ENCODE assay signal across 17 cellular contexts in the genomic region with DNA sequence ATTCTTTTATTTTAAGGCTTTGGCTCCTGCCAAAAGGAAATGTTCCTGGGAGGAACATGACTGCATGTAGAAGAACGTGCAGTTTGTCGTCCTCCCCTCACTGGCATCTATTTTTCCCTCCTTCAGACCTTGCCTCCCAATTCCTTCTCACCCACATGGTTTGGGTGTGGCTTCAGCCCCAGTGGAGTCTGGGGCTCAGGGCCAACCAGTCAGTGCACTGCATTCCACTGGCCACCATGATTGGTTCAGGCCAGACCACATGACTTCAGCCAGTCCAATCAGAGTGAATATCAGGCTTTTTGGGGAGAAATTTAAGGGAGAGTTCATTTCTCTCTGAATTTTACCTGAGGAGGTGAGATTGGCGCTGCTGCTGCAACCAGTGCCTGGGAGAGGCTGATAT.
DNase-seq lines count a peak whose midpoint lies in the region; ATAC-seq, FAIRE-seq and TF ChIP-seq lines count a peak whose summit lies in the region.
"Had no signal": no experiment of that assay in that cellular context is flagged by ENCODE, and none has a peak within 500 bp of the region (broad histone marks: within the 10 kb centered on the region; RNA-seq: fewer than 3 reads in every experiment).

No MANE protein-coding gene starts in this region.

- H4K91ac ChIP-seq in H1 (replicated peaks; ENCODE audit: insufficient read length, low read length) = peak overlapping the region; percentile 31

- H3K27me3 ChIP-seq in HCT116 (ENCODE audit: insufficient read depth, low read length) = no peaks in the 10 kb centered on the region
- no peaks in the 10 kb centered on the region for H3K27me3 ChIP-seq in H1 (replicated peaks in 1 of 4; ENCODE audit: control insufficient read depth in 3 of 4, extremely low read depth in 1 of 4, insufficient read depth in 3 of 4, low read length in 3 of 4)
- no peaks in the 10 kb centered on the region for H3K27me3 ChIP-seq in neural progenitor cell
- H3K27me3 ChIP-seq in vagina = no peaks in the 10 kb centered on the region

- H3K79me2 ChIP-seq in HCT116 (ENCODE audit: insufficient read depth, low read length) (no peaks in the 10 kb centered on the region), H1 (ENCODE audit: control insufficient read depth in 1 of 2, insufficient read depth in 2 of 2, low read length in 2 of 2) (no peaks in the 10 kb centered on the region), neural progenitor cell (ENCODE audit: low read depth) (no peaks in the 10 kb centered on the region)

- H3K27me3 Mint-ChIP-seq in neural progenitor cell (ENCODE audit: insufficient read depth, low read depth) = peaks cover 8% of the 10 kb centered on the region
- H3K27me3 Mint-ChIP-seq: CD8-positive, alpha-beta memory T cell had no signal

- no peak overlapping the region for H3K4me3 ChIP-seq in HCT116 (replicated peaks in 1 of 2; ENCODE audit: low read depth in 1 of 2, low read length in 2 of 2)
- H3K4me3 ChIP-seq in H1 (ENCODE audit: extremely low read depth in 1 of 4, insufficient read depth in 2 of 4, low read depth in 3 of 4, low read length in 4 of 4) = no peak overlapping the region
- no peak overlapping the region for H3K4me3 ChIP-seq in neural progenitor cell
- no peak overlapping the region for H3K4me3 ChIP-seq in vagina

- H3K36me3 ChIP-seq in HCT116 (ENCODE audit: control insufficient read depth in 1 of 2, insufficient read depth in 2 of 2, low read length in 2 of 2) = no peaks in the 10 kb centered on the region
- no peaks in the 10 kb centered on the region for H3K36me3 ChIP-seq in H1 (ENCODE audit: control insufficient read depth in 2 of 4, insufficient read depth in 4 of 4, low read length in 3 of 4)
- H3K36me3 ChIP-seq in neural progenitor cell = no peaks in the 10 kb centered on the region
- H3K36me3 ChIP-seq in vagina = no peaks in the 10 kb centered on the region

- H3F3A ChIP-seq in neural progenitor cell (ENCODE audit: low read depth) = peaks cover 53% of the 10 kb centered on the region

- H3K9me3 ChIP-seq in HCT116 (ENCODE audit: control insufficient read depth in 1 of 2, insufficient read depth in 1 of 2, low read depth in 1 of 2, low read length in 2 of 2) (no peaks in the 10 kb centered on the region), H1 (ENCODE audit: insufficient read depth in 2 of 2, low read depth in 1 of 2, low read length in 1 of 2) (no peaks in the 10 kb centered on the region), neural progenitor cell (ENCODE audit: low read depth) (no peaks in the 10 kb centered on the region), vagina (no peaks in the 10 kb centered on the region)
- H3K9me3 ChIP-seq: Caco-2 had no signal

- FAIRE-seq in H1 (lab: Jason Lieb, UNC) = no peak
- FAIRE-seq: GM12892 had no signal

- H3K56ac ChIP-seq in H1 (replicated peaks; ENCODE audit: insufficient read length, low read depth, low read length) = no peak overlapping the region

- peak overlapping the region; percentile 63; the same call in 1 of the 2 replicates for H3K18ac ChIP-seq in H1 (ENCODE audit: extremely low read depth, low read length)

- no peaks in the 10 kb centered on the region for H3K9me3 Mint-ChIP-seq in neural progenitor cell
- H3K9me3 Mint-ChIP-seq: CD8-positive, alpha-beta memory T cell had no signal

- H2BK5ac ChIP-seq in H1 (ENCODE audit: low read depth, low read length) = peak overlapping the region; percentile 18; the same call in 1 of the 2 replicates

- peak overlapping the region; percentile 3 for H3K4ac ChIP-seq in H1 (replicated peaks; ENCODE audit: insufficient read length, low read depth, low read length)

- H2BK120ac ChIP-seq in H1 (replicated peaks; ENCODE audit: low read depth, low read length) = peak overlapping the region; percentile 14

- H3K9ac ChIP-seq in HCT116 (ENCODE audit: low read length) = no peak overlapping the region
- H3K9ac ChIP-seq in H1 (replicated peaks in 1 of 4; ENCODE audit: extremely low read depth in 1 of 4, low read depth in 3 of 4, low read length in 3 of 4) = no peak overlapping the region
- H3K9ac ChIP-seq in neural progenitor cell = no peak overlapping the region

- H3K4me3 Mint-ChIP-seq in neural progenitor cell = no peak overlapping the region
- H3K4me3 Mint-ChIP-seq: CD14-positive monocyte; CD8-positive, alpha-beta memory T cell had no signal

- H2AFZ ChIP-seq in HCT116 (ENCODE audit: low read depth, low read length, poor library complexity, severe bottlenecking) (no peak overlapping the region), H1 (ENCODE audit: low read length) (no peak overlapping the region), neural progenitor cell (replicated peaks) (no peak overlapping the region)

- BruUV-seq in HCT116 (replicated peaks; lab: Mats Ljungman, UMichigan) = no TSS peak

- no peak for TF ChIP-seq CTCF in HCT116 (IDR thresholded peaks at IDR 0.05 in 2 of 3, conservative IDR thresholded peaks at IDR 0.05 in 1 of 3; ENCODE audit: borderline replicate concordance in 1 of 3, insufficient read depth in 1 of 3, low read depth in 2 of 3, low read length in 2 of 3)
- TF ChIP-seq CTCF in H1 (IDR thresholded peaks at IDR 0.05; ENCODE audit: control extremely low read depth in 1 of 3, insufficient read depth in 1 of 3, low read depth in 1 of 3, low read length in 3 of 3) = no peak
- no peak for TF ChIP-seq CTCF in neural progenitor cell (IDR thresholded peaks at IDR 0.05)
- TF ChIP-seq CTCF in vagina (IDR thresholded peaks at IDR 0.05) = no peak

- H3K79me1 ChIP-seq in H1 (ENCODE audit: low read depth, low read length) = no peaks in the 10 kb centered on the region

- H2BK15ac ChIP-seq in H1 (ENCODE audit: low read length) = no peak overlapping the region

- no peak overlapping the region for H3K14ac ChIP-seq in H1 (ENCODE audit: insufficient read length)

- peak; percentile 54 for ATAC-seq in HCT116

- intact Hi-C loops in HCT116 (cut with micrococcal nuclease) = no loop called here
- intact Hi-C loops in vagina (cut with DNase I) = loop anchor here (5.0 kb wide), 1 partner anchor 1007 kb away; no protein-coding TSS in a partner anchor

- H2BK20ac ChIP-seq in H1 (ENCODE audit: low read length) = peak overlapping the region; percentile 76

- no peaks in the 10 kb centered on the region for H3K23me2 ChIP-seq in H1 (ENCODE audit: low read depth, low read length)

- 0 out of 2 replicates have a peak overlapping the region, but pooled peaks have one; percentile 51 for H2BK12ac ChIP-seq in H1 (ENCODE audit: low read depth, low read length)

- H3K27ac ChIP-seq in HCT116 (ENCODE audit: low read depth, low read length) (no peak overlapping the region), H1 (ENCODE audit: low read depth, low read length) (no peak overlapping the region), neural progenitor cell (no peak overlapping the region), vagina (no peak overlapping the region)

- H3K23ac ChIP-seq in H1 (ENCODE audit: insufficient read length) = no peak overlapping the region

- H4K20me1 ChIP-seq in HCT116 (ENCODE audit: insufficient read depth) (no peaks in the 10 kb centered on the region), H1 (replicated peaks in 1 of 2; ENCODE audit: control insufficient read depth in 1 of 2, insufficient read depth in 2 of 2, low read length in 2 of 2) (no peaks in the 10 kb centered on the region), neural progenitor cell (ENCODE audit: low read depth) (no peaks in the 10 kb centered on the region)

- H3K4me2 ChIP-seq in HCT116 (ENCODE audit: low read length) (no peak overlapping the region), H1 (ENCODE audit: insufficient read depth in 1 of 2, low read depth in 2 of 2, low read length in 2 of 2) (no peak overlapping the region), neural progenitor cell (no peak overlapping the region)

- CTCF ChIA-PET in HCT116 (lab: Charles Lee) (no interaction called here), H1 (lab: Charles Lee; ENCODE audit: partially characterized antibody) (no interaction called here)

- peaks cover 11% of the 10 kb centered on the region for H3K36me3 Mint-ChIP-seq in neural progenitor cell
- H3K36me3 Mint-ChIP-seq: CD14-positive monocyte had no signal

- H3K4me1 ChIP-seq in HCT116 (ENCODE audit: control insufficient read depth in 1 of 2, insufficient read depth in 2 of 2, low read length in 2 of 2) (no peaks in the 10 kb centered on the region), H1 (replicated peaks in 1 of 4; ENCODE audit: control insufficient read depth in 3 of 4, insufficient read depth in 4 of 4, low read length in 3 of 4) (peaks cover 0 to 30% (median 27%) of the 10 kb centered on the region in 4 experiments; a peak in 6 of 7 replicates), neural progenitor cell (peaks cover 58% of the 10 kb centered on the region), vagina (no peaks in the 10 kb centered on the region)
- H3K4me1 ChIP-seq: Caco-2 had no signal

- WGBS in H1 (ENCODE audit: extremely low coverage in 1 of 2, insufficient coverage in 1 of 2, insufficient read length in 1 of 2, insufficient replicate concordance in 2 of 2, low coverage in 1 of 2, low lambda C conversion rate in 2 of 2, missing lambda C conversion rate in 1 of 2), 2 experiments = 94% methylated on average over 3 of the region's 3 CpGs; no CpG with 5 or more reads in 1 of the 2 experiments

- peak overlapping the region; percentile 38 for H3K27ac Mint-ChIP-seq in neural progenitor cell
- H3K27ac Mint-ChIP-seq: CD14-positive monocyte; CD8-positive, alpha-beta memory T cell had no signal

- H4K8ac ChIP-seq in H1 (ENCODE audit: extremely low read depth, insufficient read depth, low read length) = no peak overlapping the region; the same call in 1 of the 2 replicates

- H3K4me1 Mint-ChIP-seq in neural progenitor cell = peaks cover 67% of the 10 kb centered on the region
- H3K4me1 Mint-ChIP-seq: CD14-positive monocyte; CD8-positive, alpha-beta memory T cell had no signal

- TF ChIP-seq RAD21 in HCT116 (IDR thresholded peaks at IDR 0.05; ENCODE audit: low read depth) (no peak), H1 (IDR thresholded peaks at IDR 0.05 in 1 of 2, conservative IDR thresholded peaks at IDR 0.05 in 1 of 2; ENCODE audit: low read depth in 2 of 2, low read length in 2 of 2) (no peak)

- no peak for DNase-seq in HCT116 (ENCODE audit: low read depth, low spot score)
- peak; percentile 45 for DNase-seq in NAMALWA (ENCODE audit: low spot score)
- DNase-seq in H1 (ENCODE audit: low read depth in 1 of 2, low spot score in 2 of 2) = no peak
- DNase-seq in neural progenitor cell (ENCODE audit: low spot score) = no peak
- no peak for DNase-seq in HuH-7 (ENCODE audit: low spot score)
- no peak for DNase-seq in vagina (ENCODE audit: extremely low spot score in 2 of 2)
- no peak for DNase-seq in NCI-H345 (lab: John Stamatoyannopoulos, UW)
- no peak for DNase-seq in NCI-H1105 (lab: John Stamatoyannopoulos, UW)
- DNase-seq: Caco-2; CD8-positive, alpha-beta memory T cell; DND-41; GDM1; GOT3; HCEC 1CT; KBM-7 had no signal

- POLR2A ChIA-PET in HCT116 (lab: Charles Lee) (no interaction called here), H1 (lab: Charles Lee; ENCODE audit: partially characterized antibody) (no interaction called here)

- RAD21 ChIA-PET in HCT116 (lab: Charles Lee; ENCODE audit: low non-redundant PET in 1 of 2, low total read pairs in 2 of 2, uncharacterized antibody in 2 of 2, unreplicated experiment in 2 of 2) = no interaction called here

- no peak overlapping the region for H4K5ac ChIP-seq in H1 (ENCODE audit: insufficient read length, low read depth, low read length)

- TF ChIP-seq EP300 in H1 (IDR thresholded peaks at IDR 0.05; ENCODE audit: borderline replicate concordance in 1 of 2, low read depth in 2 of 2, low read length in 2 of 2) = no peak

- H2AK5ac ChIP-seq in H1 (ENCODE audit: low read depth, low read length) = peak overlapping the region; percentile 47; the same call in 1 of the 2 replicates

- TF ChIP-seq POLR2A in HCT116 (IDR thresholded peaks at IDR 0.05; ENCODE audit: borderline replicate concordance, extremely low read depth, insufficient read depth, insufficient read length) = no peak
- TF ChIP-seq POLR2A in H1 (IDR thresholded peaks at IDR 0.05; ENCODE audit: control extremely low read depth in 1 of 2, low read depth in 2 of 2, low read length in 2 of 2) = no peak
- no peak for TF ChIP-seq POLR2A in vagina (IDR thresholded peaks at IDR 0.05)

- no peaks in the 10 kb centered on the region for H3K9me2 ChIP-seq in HCT116 (ENCODE audit: insufficient read depth)
